ENCODE assay signal across 8 cellular contexts in the genomic region with DNA sequence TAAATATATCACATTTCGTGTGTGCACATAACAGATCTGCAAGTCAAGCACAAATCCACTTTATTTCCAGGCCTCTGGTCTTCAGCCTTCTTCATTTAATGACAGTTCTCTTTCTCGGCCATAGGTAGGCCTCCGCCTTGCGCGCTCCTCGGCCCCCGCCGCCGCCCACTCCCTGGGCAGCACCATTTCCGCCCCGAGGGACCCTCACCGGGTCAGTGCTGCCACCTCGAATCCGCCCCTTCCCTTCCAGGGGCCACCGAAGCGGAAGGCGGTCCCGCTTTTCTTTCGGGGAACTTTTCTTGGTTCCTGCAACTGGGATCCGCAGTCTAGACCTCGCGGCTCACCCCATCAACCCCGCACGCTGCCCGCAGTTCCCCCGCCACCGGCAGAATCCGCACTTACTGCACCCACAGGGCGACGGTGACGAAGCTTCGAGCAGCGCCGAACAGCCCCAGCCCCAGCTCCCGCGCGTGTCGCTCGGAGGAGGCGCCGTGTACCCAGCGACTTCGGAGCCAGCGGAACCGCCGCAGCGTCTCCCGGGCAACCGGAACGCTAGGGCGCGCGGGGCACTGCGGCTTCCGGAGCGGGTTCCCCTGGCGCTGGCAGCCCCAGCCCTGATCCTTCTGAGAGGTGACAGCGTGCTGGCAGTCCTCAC. TPM values are rescaled to one million over a fixed set of nuclear protein-coding genes. Genes with fewer than 3 reads are reported as not detected.
DNase-seq lines count a peak whose midpoint lies in the region; ATAC-seq and TF ChIP-seq lines count a peak whose summit lies in the region.

A gene (minus strand): TSS at position 502 of the 655 bp plus-strand sequence.

- no peaks in the 10 kb centered on the region for H3K27me3 ChIP-seq in RWPE2 (ENCODE audit: insufficient read depth, poor library complexity, severe bottlenecking)

- no peak for DNase-seq in RWPE2 (ENCODE audit: low spot score)
- DNase-seq in coronary artery (ENCODE audit: low spot score): no peak
- DNase-seq in occipital lobe (lab: John Stamatoyannopoulos, UW): no peak
- DNase-seq in H4 (ENCODE audit: low spot score): no peak
- DNase-seq in SHP77 treated with DMSO at 0.1 percent for 48 hours (lab: John Stamatoyannopoulos, UW): no peak

- H3K4me1 ChIP-seq in RWPE2 (ENCODE audit: insufficient read depth, poor library complexity, severe bottlenecking): no peaks in the 10 kb centered on the region

- H3K9me3 ChIP-seq in RWPE2 (ENCODE audit: severe bottlenecking): no peaks in the 10 kb centered on the region

- no peaks in the 10 kb centered on the region for H3K36me3 ChIP-seq in RWPE2 (ENCODE audit: low read depth)

- H3K27ac ChIP-seq in RWPE2 (ENCODE audit: poor library complexity, severe bottlenecking): no peak within 1 kb of the TSS
- no peak within 1 kb of the TSS for H3K27ac ChIP-seq in coronary artery

- TF ChIP-seq CTCF in RWPE2 (IDR thresholded peaks at IDR 0.05; ENCODE audit: poor library complexity, severe bottlenecking): no peak
- no peak for TF ChIP-seq CTCF in coronary artery (IDR thresholded peaks at IDR 0.05)

- ATAC-seq in GM18861 (IDR thresholded peaks at IDR 0.05; ENCODE audit: unreplicated experiment) (peak; percentile 45), RWPE2 (ENCODE audit: low read depth) (peak; percentile 81), GM21367 (IDR thresholded peaks at IDR 0.05; ENCODE audit: unreplicated experiment) (no peak), HG03571 (IDR thresholded peaks at IDR 0.05; ENCODE audit: unreplicated experiment) (no peak)

- H3K4me3 ChIP-seq in RWPE2 (ENCODE audit: severe bottlenecking): peak within 1 kb of the TSS; percentile 40
- peak within 1 kb of the TSS; percentile 66 for H3K4me3 ChIP-seq in coronary artery

RNA-seq across cellular contexts. Expression of the gene that starts here (rescaled TPM):
- 10.1 TPM for total RNA-seq in occipital lobe
- not detected in 2 replicates for total RNA-seq in H4 (2014; rRNA removed; shearing (Covaris generic))

Comparison
In these comparisons a context has a peak if more than half of its experiments do, and no peak if none do; other contexts are left out.
1. RNA of the gene that starts here (total RNA-seq): 10.1 TPM in occipital lobe (single experiment); not detected in H4; every median in the first group is over 10 times any median in the second.
2. ATAC-seq: peak in GM18861 (single experiment) and RWPE2 (single experiment); none in GM21367 (single experiment) and HG03571 (single experiment).